In genomic region chr3:18393906-18394305, GRCh38 we compare ENCODE assay signal across 14 cellular contexts. TPM values are rescaled to one million over a fixed set of nuclear protein-coding genes. Genes with fewer than 3 reads are reported as not detected.
A peak's percentile ranks its signal among the peaks of the same experiment; 100 is the strongest.
DNase-seq lines count a peak whose midpoint lies in the region; ATAC-seq, FAIRE-seq and TF ChIP-seq lines count a peak whose summit lies in the region.
"Had no signal": no experiment of that assay in that cellular context is flagged by ENCODE, and none has a peak within 500 bp of the region (broad histone marks: within the 10 kb centered on the region; RNA-seq: fewer than 3 reads in every experiment).

No MANE protein-coding gene starts in this region.

- no peak for DNase-seq in activated T-cell treated with anti-CD3 and anti-CD28 coated beads, Interleukin-2, amount 50 U/mL, for 24 hours
- DNase-seq in activated T-cell treated with anti-CD3 and anti-CD28 coated beads for 4 hours (no peak), RPMI7951 (ENCODE audit: low read depth) (peak; percentile 26), bronchial epithelial cell (ENCODE audit: low read depth) (peak; percentile 59), NCI-H510A treated with DMSO at 0.1 percent for 48 hours (lab: John Stamatoyannopoulos, UW) (no peak), left lung (no peak), islet precursor cell (no peak)
- DNase-seq in naive thymus-derived CD8-positive, alpha-beta T cell = no peak
- DNase-seq: H7, Karpas-422, NCI-H1930, NCI-H748 treated with DMSO at 0.1 percent for 48 hours, thyroid gland had no signal

- peak overlapping the region; percentile 41 for H3K4me3 Mint-ChIP-seq in activated T-cell treated with anti-CD3 and anti-CD28 coated beads, Interleukin-2, amount 50 U/mL, for 24 hours
- H3K4me3 Mint-ChIP-seq in naive thymus-derived CD8-positive, alpha-beta T cell = peak overlapping the region in 8 of 10 donors; percentile 29 to 72 (median 50)

- no peak for FAIRE-seq in bronchial epithelial cell (lab: Jason Lieb, UNC)

- peak overlapping the region; percentile 89 for H3K27ac Mint-ChIP-seq in activated T-cell treated with anti-CD3 and anti-CD28 coated beads, Interleukin-2, amount 50 U/mL, for 24 hours
- H3K27ac Mint-ChIP-seq in naive thymus-derived CD8-positive, alpha-beta T cell = peak overlapping the region; percentile 83 to 94 (median 91)

- H3K27me3 ChIP-seq in bronchial epithelial cell (ENCODE audit: control insufficient read depth, insufficient read depth, low read length) (no peaks in the 10 kb centered on the region), left lung (no peaks in the 10 kb centered on the region)
- H3K27me3 ChIP-seq: thyroid gland had no signal

- H3K27me3 Mint-ChIP-seq in activated T-cell treated with anti-CD3 and anti-CD28 coated beads, Interleukin-2, amount 50 U/mL, for 24 hours = no peaks in the 10 kb centered on the region
- H3K27me3 Mint-ChIP-seq in naive thymus-derived CD8-positive, alpha-beta T cell = no peaks in the 10 kb centered on the region

- no peaks in the 10 kb centered on the region for H3K4me1 ChIP-seq in left lung
- H3K4me1 ChIP-seq: thyroid gland had no signal

- peaks cover 88% of the 10 kb centered on the region for H3K4me1 Mint-ChIP-seq in activated T-cell treated with anti-CD3 and anti-CD28 coated beads, Interleukin-2, amount 50 U/mL, for 24 hours (ENCODE audit: low read depth)
- H3K4me1 Mint-ChIP-seq in naive thymus-derived CD8-positive, alpha-beta T cell = peaks cover 32 to 90% (median 77%) of the 10 kb centered on the region in 4 donors

- TF ChIP-seq CTCF in bronchial epithelial cell (IDR thresholded peaks at IDR 0.05; ENCODE audit: insufficient read depth, low read length, severe bottlenecking) (no peak), left lung (IDR thresholded peaks at IDR 0.05) (no peak)

- H3K36me3 ChIP-seq in bronchial epithelial cell (ENCODE audit: control insufficient read depth, insufficient read depth, low read length) = no peaks in the 10 kb centered on the region
- H3K36me3 ChIP-seq in left lung = peaks cover 0 to 18% of the 10 kb centered on the region in 2 donors

- peak in 1 of 2 donors; percentile 34 for ATAC-seq in naive thymus-derived CD8-positive, alpha-beta T cell
- no peak for ATAC-seq in left lung
- ATAC-seq: Right ventricle myocardium inferior had no signal

- H3K4me3 ChIP-seq in bronchial epithelial cell (ENCODE audit: low read depth, low read length) (no peak overlapping the region), left lung (no peak overlapping the region)
- H3K4me3 ChIP-seq: thyroid gland had no signal

- POLR2A ChIA-PET in naive thymus-derived CD8-positive, alpha-beta T cell (lab: Charles Lee) = interaction anchor here (0.8 to 1.4 kb wide), 5 partner anchors 18 to 50 kb away, joined by 3 to 5 read pairs (median 3); no protein-coding TSS in a partner anchor

- intact Hi-C loops in left lung (cut with DNase I) = no loop called here

- H3K9me3 Mint-ChIP-seq in activated T-cell treated with anti-CD3 and anti-CD28 coated beads, Interleukin-2, amount 50 U/mL, for 24 hours = no peaks in the 10 kb centered on the region
- H3K9me3 Mint-ChIP-seq in naive thymus-derived CD8-positive, alpha-beta T cell = no peaks in the 10 kb centered on the region

- H3K27ac ChIP-seq in left lung = no peak overlapping the region
- H3K27ac ChIP-seq: thyroid gland had no signal

- peaks cover 96% of the 10 kb centered on the region for H3K36me3 Mint-ChIP-seq in activated T-cell treated with anti-CD3 and anti-CD28 coated beads, Interleukin-2, amount 50 U/mL, for 24 hours (ENCODE audit: low read depth)
- H3K36me3 Mint-ChIP-seq in naive thymus-derived CD8-positive, alpha-beta T cell = peaks cover 11 to 81% (median 32%) of the 10 kb centered on the region in 3 donors

- H3K9me3 ChIP-seq in left lung = no peaks in the 10 kb centered on the region
- H3K9me3 ChIP-seq: thyroid gland had no signal

RNA-seq across cellular contexts. Expression of gene SATB1, which starts 31.2 kb away (rescaled TPM):
- 0.20 and 0.72 TPM in 2 replicates for total RNA-seq in RPMI7951 (2014; rRNA removed; shearing (Covaris generic))
- 15.0 and 16.3 TPM in 2 replicates for total RNA-seq in bronchial epithelial cell
- 100 to 1,000 TPM; 429 to 436 TPM for total RNA-seq in naive thymus-derived CD8-positive, alpha-beta T cell
- polyA plus RNA-seq in naive thymus-derived CD8-positive, alpha-beta T cell = 100 to 1,000 TPM; 196 to 265 (median 242) TPM
- total RNA-seq in left lung = 10 to 100 TPM; 24.0 to 25.1 TPM

Comparison
In these comparisons a context has a peak if more than half of its experiments do, and no peak if none do; other contexts are left out.
1. DNase-seq: peak in RPMI7951 (single experiment) and bronchial epithelial cell (single experiment); none in activated T-cell treated with anti-CD3 and anti-CD28 coated beads, Interleukin-2, amount 50 U/mL, for 24 hours (single experiment), activated T-cell treated with anti-CD3 and anti-CD28 coated beads for 4 hours (single experiment), naive thymus-derived CD8-positive, alpha-beta T cell (0 of 10), NCI-H510A treated with DMSO at 0.1 percent for 48 hours (single experiment), left lung (0 of 2) and islet precursor cell (single experiment).
2. RNA of gene SATB1, which starts 31.2 kb away (total RNA-seq): 429 to 436 TPM in naive thymus-derived CD8-positive, alpha-beta T cell; 24.0 to 25.1 TPM in left lung, 15.0 to 16.3 TPM in bronchial epithelial cell and 0.20 to 0.72 TPM in RPMI7951; every median in the first group is over 10 times any median in the second.